ENCODE assay signal across 9 cellular contexts in genomic region chr20:44886828-44887227, GRCh38. TPM values are rescaled to one million over a fixed set of nuclear protein-coding genes. Genes with fewer than 3 reads are reported as not detected.
DNase-seq lines count a peak whose midpoint lies in the region; ATAC-seq, FAIRE-seq and TF ChIP-seq lines count a peak whose summit lies in the region.
"Had no signal": no experiment of that assay in that cellular context is flagged by ENCODE, and none has a peak within 500 bp of the region (broad histone marks: within the 10 kb centered on the region; RNA-seq: fewer than 3 reads in every experiment).

No MANE protein-coding gene starts in this region.

- H3K4me3 ChIP-seq in keratinocyte (ENCODE audit: control insufficient read depth in 2 of 3, extremely low read depth in 1 of 3, insufficient read depth in 2 of 3, low read depth in 1 of 3, low read length in 3 of 3) (peak overlapping the region; percentile 78 to 98 (median 93)), subcutaneous abdominal adipose tissue (ENCODE audit: low read depth in 1 of 5, low read length in 5 of 5) (peak overlapping the region; percentile 85 to 94 (median 90))

- TF ChIP-seq CTCF in keratinocyte (optimal IDR thresholded peaks at IDR 0.05 in 1 of 3, IDR thresholded peaks at IDR 0.05 in 1 of 3, conservative IDR thresholded peaks at IDR 0.05 in 1 of 3; ENCODE audit: extremely low read depth in 1 of 3, insufficient read depth in 2 of 3, low read length in 3 of 3): no peak

- no peak for TF ChIP-seq POLR2A in GM12892 (IDR thresholded peaks at IDR 0.05; ENCODE audit: low read depth, low read length)

- intact Hi-C loops in activated CD4-positive, alpha-beta T cell treated with anti-CD3 and anti-CD28 coated beads for 36 hours (cut with DNase I, micrococcal nuclease): loop anchor here (2.0 to 10.0 kb wide), 7 partner anchors 72 to 1800 kb away; partner anchors contain the start of genes DNTTIP1 (in 1 of the 2), KCNK15 (in 1 of the 2), OSER1 (in 1 of the 2) and PIGT (in 1 of the 2)

- H3K27ac ChIP-seq in keratinocyte (ENCODE audit: control insufficient read depth, insufficient read depth, low read length): peak overlapping the region; percentile 86
- peak overlapping the region; percentile 93 for H3K27ac ChIP-seq in subcutaneous abdominal adipose tissue (ENCODE audit: low read depth, low read length)

- H3K9ac ChIP-seq in keratinocyte (ENCODE audit: control insufficient read depth, extremely low read depth, insufficient read depth, low read length) (peak overlapping the region; percentile 96), subcutaneous abdominal adipose tissue (ENCODE audit: low read length in 5 of 5) (peak overlapping the region; percentile 1 to 99 (median 94))

- H3K9me3 ChIP-seq in keratinocyte (ENCODE audit: control insufficient read depth, low read depth, low read length) (no peaks in the 10 kb centered on the region), subcutaneous abdominal adipose tissue (ENCODE audit: control insufficient read depth in 5 of 5, low read length in 5 of 5) (no peaks in the 10 kb centered on the region)

- H3K4me1 ChIP-seq in keratinocyte (ENCODE audit: control insufficient read depth, extremely low read depth, insufficient read depth, low read length) (peaks cover 31% of the 10 kb centered on the region), subcutaneous abdominal adipose tissue (ENCODE audit: control insufficient read depth in 5 of 5, insufficient read depth in 5 of 5, low read length in 5 of 5) (peaks cover 10 to 63% (median 53%) of the 10 kb centered on the region in 5 donors)

- no peaks in the 10 kb centered on the region for H3K9me3 Mint-ChIP-seq in activated CD4-positive, alpha-beta T cell treated with anti-CD3 and anti-CD28 coated beads for 36 hours (ENCODE audit: low read depth)
- H3K9me3 Mint-ChIP-seq in activated naive CD8-positive, alpha-beta T cell treated with anti-CD3 and anti-CD28 coated beads, Interleukin-2, amount 10 ng/mL, durations not matched to agents 7 days and 5 days: no peaks in the 10 kb centered on the region

- FAIRE-seq in keratinocyte (lab: Jason Lieb, UNC) (no peak), GM12892 (lab: Jason Lieb, UNC) (no peak)

- CTCF ChIA-PET in activated CD4-positive, alpha-beta T cell treated with anti-CD3 and anti-CD28 coated beads for 36 hours (lab: Charles Lee): no interaction called here

- no peak for ATAC-seq in activated CD4-positive, alpha-beta T cell treated with anti-CD3 and anti-CD28 coated beads for 36 hours
- ATAC-seq in activated naive CD8-positive, alpha-beta T cell treated with anti-CD3 and anti-CD28 coated beads, Interleukin-2, amount 10 ng/mL, durations not matched to agents 7 days and 5 days (ENCODE audit: low read depth): no peak

- H4K20me1 ChIP-seq in keratinocyte (ENCODE audit: control insufficient read depth, extremely low read depth, insufficient read depth, low read length): peaks cover 33% of the 10 kb centered on the region

- H3K9me1 ChIP-seq in keratinocyte (ENCODE audit: control insufficient read depth, extremely low read depth, insufficient read depth, low read length): peaks cover 4% of the 10 kb centered on the region

- no peaks in the 10 kb centered on the region for H3K27me3 Mint-ChIP-seq in activated CD4-positive, alpha-beta T cell treated with anti-CD3 and anti-CD28 coated beads for 36 hours
- peaks cover 4% of the 10 kb centered on the region for H3K27me3 Mint-ChIP-seq in activated naive CD8-positive, alpha-beta T cell treated with anti-CD3 and anti-CD28 coated beads, Interleukin-2, amount 10 ng/mL, durations not matched to agents 7 days and 5 days

- H3K27me3 ChIP-seq in keratinocyte (ENCODE audit: control insufficient read depth, extremely low read depth, insufficient read depth, low read length) (no peaks in the 10 kb centered on the region), subcutaneous abdominal adipose tissue (ENCODE audit: control insufficient read depth in 5 of 5, insufficient read depth in 4 of 5, low read length in 5 of 5) (no peaks in the 10 kb centered on the region)

- POLR2A ChIA-PET in activated CD4-positive, alpha-beta T cell treated with anti-CD3 and anti-CD28 coated beads for 36 hours (lab: Charles Lee): no interaction called here
- POLR2A ChIA-PET in activated naive CD8-positive, alpha-beta T cell treated with anti-CD3 and anti-CD28 coated beads, Interleukin-2, amount 10 ng/mL, durations not matched to agents 7 days and 5 days (lab: Charles Lee): interaction anchor here (0.6 to 1.3 kb wide), 2 partner anchors 23 to 79 kb away, joined by 4 to 5 read pairs; partner anchors contain the start of genes PABPC1L and STK4

- H3K4me1 Mint-ChIP-seq in activated CD4-positive, alpha-beta T cell treated with anti-CD3 and anti-CD28 coated beads for 36 hours: peaks cover 64% of the 10 kb centered on the region
- H3K4me1 Mint-ChIP-seq in activated naive CD8-positive, alpha-beta T cell treated with anti-CD3 and anti-CD28 coated beads, Interleukin-2, amount 10 ng/mL, durations not matched to agents 7 days and 5 days: peaks cover 42% of the 10 kb centered on the region

- no peak overlapping the region for H2AFZ ChIP-seq in keratinocyte (ENCODE audit: control insufficient read depth, low read length)

- H3K79me2 ChIP-seq in keratinocyte (ENCODE audit: control insufficient read depth, insufficient read depth, low read length): peaks cover 61% of the 10 kb centered on the region

- DNase-seq in activated CD4-positive, alpha-beta T cell treated with anti-CD3 and anti-CD28 coated beads for 36 hours: no peak
- no peak for DNase-seq in activated CD4-positive, alpha-beta T cell treated with anti-CD3 and anti-CD28 coated beads for 48 hours
- no peak for DNase-seq in activated naive CD8-positive, alpha-beta T cell treated with anti-CD3 and anti-CD28 coated beads, Interleukin-2, amount 10 ng/mL, durations not matched to agents 7 days and 5 days
- DNase-seq in keratinocyte (ENCODE audit: low read depth, low spot score) (no peak), HK-2 (ENCODE audit: unreplicated experiment) (no peak), GM12892 (ENCODE audit: insufficient read length) (no peak), HT-29 (ENCODE audit: low spot score) (no peak)
- DNase-seq: stimulated activated CD4-positive, alpha-beta T cell treated with anti-CD3 and anti-CD28 coated beads, Interleukin-15, amount 100 ng/mL, for 24 hours had no signal

- peak overlapping the region; percentile 94 for H3K4me3 Mint-ChIP-seq in activated CD4-positive, alpha-beta T cell treated with anti-CD3 and anti-CD28 coated beads for 36 hours
- H3K4me3 Mint-ChIP-seq in activated naive CD8-positive, alpha-beta T cell treated with anti-CD3 and anti-CD28 coated beads, Interleukin-2, amount 10 ng/mL, durations not matched to agents 7 days and 5 days: peak overlapping the region; percentile 91

- H3K4me2 ChIP-seq in keratinocyte (ENCODE audit: control insufficient read depth, extremely low read depth, insufficient read depth, low read depth, low read length): peak overlapping the region; percentile 91

- H3K36me3 Mint-ChIP-seq in activated CD4-positive, alpha-beta T cell treated with anti-CD3 and anti-CD28 coated beads for 36 hours (ENCODE audit: low read depth): peaks cover 39% of the 10 kb centered on the region
- peaks cover 14% of the 10 kb centered on the region for H3K36me3 Mint-ChIP-seq in activated naive CD8-positive, alpha-beta T cell treated with anti-CD3 and anti-CD28 coated beads, Interleukin-2, amount 10 ng/mL, durations not matched to agents 7 days and 5 days

- peak overlapping the region; percentile 95 for H3K27ac Mint-ChIP-seq in activated CD4-positive, alpha-beta T cell treated with anti-CD3 and anti-CD28 coated beads for 36 hours
- peak overlapping the region; percentile 93 for H3K27ac Mint-ChIP-seq in activated naive CD8-positive, alpha-beta T cell treated with anti-CD3 and anti-CD28 coated beads, Interleukin-2, amount 10 ng/mL, durations not matched to agents 7 days and 5 days

- dilution Hi-C loops in keratinocyte (cut with MboI; ENCODE audit: extremely low pct_ligation_motif_present, low sequenced_read_pairs): no loop called here

- H3K36me3 ChIP-seq in keratinocyte (ENCODE audit: control insufficient read depth in 2 of 2, extremely low read depth in 1 of 2, insufficient read depth in 2 of 2, low read length in 2 of 2) (peaks cover 0 to 28% of the 10 kb centered on the region in 2 experiments), subcutaneous abdominal adipose tissue (ENCODE audit: control insufficient read depth in 5 of 5, insufficient read depth in 5 of 5, low read length in 5 of 5) (peaks cover 0 to 2% (median 0%) of the 10 kb centered on the region in 5 donors)

RNA-seq across cellular contexts. Expression of gene YWHAB, which starts 1.3 kb away (rescaled TPM):
- 100 to 1,000 TPM; 273 to 326 TPM for total RNA-seq in activated CD4-positive, alpha-beta T cell treated with anti-CD3 and anti-CD28 coated beads for 36 hours
- 100 to 1,000 TPM; 206 to 209 TPM for total RNA-seq in activated naive CD8-positive, alpha-beta T cell treated with anti-CD3 and anti-CD28 coated beads, Interleukin-2, amount 10 ng/mL, durations not matched to agents 7 days and 5 days
- 135 to 269 TPM (median 214 TPM) in 3 replicates for polyA plus RNA-seq in keratinocyte
- polyA plus RNA-seq in keratinocyte (2011; ENCODE audit: low read depth): 384 TPM
- polyA plus RNA-seq in keratinocyte (2011; cell fraction: cytosol; rRNA removed): 179 and 280 TPM in 2 replicates
- polyA plus RNA-seq in keratinocyte (2011; cell fraction: nucleus; rRNA removed): 115 and 146 TPM in 2 replicates
- 103 and 243 TPM in 2 replicates for polyA plus RNA-seq in keratinocyte (2012; ENCODE audit: low replicate concordance)
- polyA minus RNA-seq in keratinocyte: 27.3 to 118 TPM (median 68.6 TPM) in 3 replicates
- polyA minus RNA-seq in keratinocyte (2011; cell fraction: cytosol; rRNA and poly(A)+ RNA removed): 75.0 TPM
- 32.5 and 67.1 TPM in 2 replicates for polyA minus RNA-seq in keratinocyte (2011; cell fraction: nucleus; rRNA and poly(A)+ RNA removed)
- polyA plus RNA-seq in GM12892 (2012; ENCODE audit: missing spikeins): 138 TPM
- total RNA-seq in HT-29 (2014; rRNA removed; shearing (Covaris generic)): 71.4 and 77.9 TPM in 2 replicates

RNA-seq across cellular contexts. Expression of gene PABPC1L, which starts 23.0 kb away (rescaled TPM):
- total RNA-seq in activated CD4-positive, alpha-beta T cell treated with anti-CD3 and anti-CD28 coated beads for 36 hours: 10 to 100 TPM; 61.7 to 71.3 TPM
- total RNA-seq in activated naive CD8-positive, alpha-beta T cell treated with anti-CD3 and anti-CD28 coated beads, Interleukin-2, amount 10 ng/mL, durations not matched to agents 7 days and 5 days: 10 to 100 TPM; 87.0 to 90.2 TPM
- 27.2 to 31.4 TPM (median 29.8 TPM) in 3 replicates for polyA plus RNA-seq in keratinocyte
- polyA plus RNA-seq in keratinocyte (2011; ENCODE audit: low read depth): 18.2 TPM
- polyA plus RNA-seq in keratinocyte (2011; cell fraction: cytosol; rRNA removed): 5.2 and 6.2 TPM in 2 replicates
- 252 and 260 TPM in 2 replicates for polyA plus RNA-seq in keratinocyte (2011; cell fraction: nucleus; rRNA removed)
- 10.2 and 13.5 TPM in 2 replicates for polyA plus RNA-seq in keratinocyte (2012; ENCODE audit: low replicate concordance)
- 11.2 to 22.6 TPM (median 12.8 TPM) in 3 replicates for polyA minus RNA-seq in keratinocyte
- 5.9 TPM for polyA minus RNA-seq in keratinocyte (2011; cell fraction: cytosol; rRNA and poly(A)+ RNA removed)
- 25.3 and 35.7 TPM in 2 replicates for polyA minus RNA-seq in keratinocyte (2011; cell fraction: nucleus; rRNA and poly(A)+ RNA removed)
- polyA plus RNA-seq in GM12892 (2012; ENCODE audit: missing spikeins): 37.8 TPM
- 53.4 and 54.6 TPM in 2 replicates for total RNA-seq in HT-29 (2014; rRNA removed; shearing (Covaris generic))
